ENCODE assay signal across 9 cellular contexts in genomic region chr1:203381151-203381751, GRCh38. TPM values are rescaled to one million over a fixed set of nuclear protein-coding genes. Genes with fewer than 3 reads are reported as not detected.
DNase-seq lines count a peak whose midpoint lies in the region; ATAC-seq and TF ChIP-seq lines count a peak whose summit lies in the region.
"Had no signal": no experiment of that assay in that cellular context is flagged by ENCODE, and none has a peak within 500 bp of the region (broad histone marks: within the 10 kb centered on the region; RNA-seq: fewer than 3 reads in every experiment).

No MANE protein-coding gene starts in this region.

- DNase-seq in GM13977 (ENCODE audit: low spot score): peak; percentile 49
- DNase-seq in SKM-1 treated with dmso at 0.1 percent for 144 hours (lab: John Stamatoyannopoulos, UW; ENCODE audit: unreplicated experiment): peak; percentile 42
- DNase-seq in neural crest cell (ENCODE audit: low read depth, low spot score): no peak
- DNase-seq in activated CD4-positive, alpha-beta T cell treated with anti-CD3 and anti-CD28 coated beads, Interleukin-2, amount 50 U/mL, for 48 hours: no peak
- DNase-seq in AML-193 (lab: John Stamatoyannopoulos, UW): no peak
- no peak for DNase-seq in KG1 (lab: John Stamatoyannopoulos, UW)
- DNase-seq in superior temporal gyrus (ENCODE audit: extremely low spot score): no peak
- DNase-seq: stimulated activated CD4-positive, alpha-beta T cell treated with anti-CD3 and anti-CD28 coated beads, Interleukin-15, amount 100 ng/mL, for 24 hours had no signal

- H3K4me3 Mint-ChIP-seq in neural crest cell: no peak overlapping the region

- no peaks in the 10 kb centered on the region for H3K36me3 Mint-ChIP-seq in neural crest cell (ENCODE audit: low read depth)

- peaks cover 4% of the 10 kb centered on the region for H3K9me3 Mint-ChIP-seq in neural crest cell

- peak overlapping the region; percentile 12 for H3K27ac Mint-ChIP-seq in neural crest cell (ENCODE audit: unreplicated experiment)

- TF ChIP-seq CTCF in GM13977 (IDR thresholded peaks at IDR 0.05; ENCODE audit: extremely low read depth, insufficient read depth, missing control alignments): no peak
- TF ChIP-seq CTCF in neural crest cell (conservative IDR thresholded peaks at IDR 0.05): no peak

- peaks cover 31% of the 10 kb centered on the region for H3K27me3 Mint-ChIP-seq in neural crest cell (ENCODE audit: low read depth)

- H3K4me1 Mint-ChIP-seq in neural crest cell: no peaks in the 10 kb centered on the region

- ATAC-seq in HG02763 (IDR thresholded peaks at IDR 0.05; ENCODE audit: unreplicated experiment): peak; percentile 55

- in situ Hi-C loops in GM13977 (cut with MboI; ENCODE audit: low pct_unique_long_range_greater_than_20kb, low sequenced_read_pairs, unreplicated experiment): no loop called here

RNA-seq across cellular contexts. Expression of gene FMOD, which starts 30.3 kb away (rescaled TPM):
- 0.35 and 0.39 TPM in 2 replicates for total RNA-seq in neural crest cell

Comparison
In these comparisons a context has a peak if more than half of its experiments do, and no peak if none do; other contexts are left out.
1. DNase-seq: peak in GM13977 (single experiment) and SKM-1 treated with dmso at 0.1 percent for 144 hours (single experiment); none in neural crest cell (single experiment), activated CD4-positive, alpha-beta T cell treated with anti-CD3 and anti-CD28 coated beads, Interleukin-2, amount 50 U/mL, for 48 hours (0 of 2), AML-193 (0 of 2), KG1 (single experiment) and superior temporal gyrus (single experiment).